ENCODE assay signal across 1 cellular context in genomic region chr15:31365655-31366127, GRCh38.
TF ChIP-seq lines count a peak whose summit lies in the region.

No MANE protein-coding gene starts in this region.

TF ChIP-seq in K562, 482 proteins besides CTCF, POLR2A, EP300 and RAD21 (continued from another document and continues in another):
- TF ChIP-seq CHD7 (IDR thresholded peaks at IDR 0.05; ENCODE audit: low read depth, low read length), result no peak
- no peak for TF ChIP-seq ATF4 (CRISPR knock-in tag; IDR thresholded peaks at IDR 0.05)
- TF ChIP-seq UBTF (IDR thresholded peaks at IDR 0.05; ENCODE audit: borderline replicate concordance in 1 of 2, low read depth in 2 of 2, low read length in 2 of 2), result no peak
- peak; percentile 57; the same call in 1 of the 2 replicates for TF ChIP-seq TOE1 (IDR thresholded peaks at IDR 0.05; ENCODE audit: borderline replicate concordance)
- no peak for TF ChIP-seq TOE1 (CRISPR knock-in tag; IDR thresholded peaks at IDR 0.05; ENCODE audit: borderline replicate concordance, low read depth)
- peak; percentile 77 to 84 for TF ChIP-seq E2F6 (IDR thresholded peaks at IDR 0.05; ENCODE audit: borderline replicate concordance in 1 of 2, extremely low read depth in 1 of 2, insufficient read depth in 1 of 2, insufficient read length in 1 of 2, low read depth in 1 of 2, low read length in 1 of 2, poor library complexity in 1 of 2, severe bottlenecking in 1 of 2)
- no peak for TF ChIP-seq ZFP36 (IDR thresholded peaks at IDR 0.05; ENCODE audit: low read depth, low read length, partially characterized antibody)
- TF ChIP-seq NUFIP1 (IDR thresholded peaks at IDR 0.05; ENCODE audit: partially characterized antibody), result no peak
- TF ChIP-seq HNRNPLL (IDR thresholded peaks at IDR 0.05; ENCODE audit: low read depth, low read length, poor library complexity, severe bottlenecking), result no peak
- no peak for TF ChIP-seq CBX8 (IDR thresholded peaks at IDR 0.05; ENCODE audit: borderline replicate concordance, extremely low read depth, low read depth, low read length, poor library complexity, severe bottlenecking)
- TF ChIP-seq ATF7 (IDR thresholded peaks at IDR 0.05), result peak; percentile 67; the same call in 1 of the 2 replicates
- TF ChIP-seq ZNF197 (CRISPR knock-in tag; IDR thresholded peaks at IDR 0.05; ENCODE audit: low read depth), result no peak
- no peak for TF ChIP-seq ZNF41 (CRISPR knock-in tag; conservative IDR thresholded peaks at IDR 0.05)
- no peak for TF ChIP-seq NCOA6 (IDR thresholded peaks at IDR 0.05)
- no peak for TF ChIP-seq E2F8 (IDR thresholded peaks at IDR 0.05; ENCODE audit: low read depth, partially characterized antibody)
- TF ChIP-seq POLR2AphosphoS2 (IDR thresholded peaks at IDR 0.05; ENCODE audit: low read length), result no peak
- TF ChIP-seq ILF3 (IDR thresholded peaks at IDR 0.05; ENCODE audit: borderline replicate concordance), result no peak
- no peak for TF ChIP-seq PTBP1 (IDR thresholded peaks at IDR 0.05; ENCODE audit: low read depth, low read length)
- peak; percentile 94 for TF ChIP-seq MYC (IDR thresholded peaks at IDR 0.05; ENCODE audit: low read depth, low read length)
- no peak for TF ChIP-seq MYC (CRISPR knock-in tag; IDR thresholded peaks at IDR 0.05; ENCODE audit: borderline replicate concordance, low read depth)
- no peak for TF ChIP-seq ZNF584 (CRISPR knock-in tag; IDR thresholded peaks at IDR 0.05; ENCODE audit: low read depth)
- TF ChIP-seq THRAP3 (IDR thresholded peaks at IDR 0.05; ENCODE audit: borderline replicate concordance), result no peak
- TF ChIP-seq ZNF253 (CRISPR knock-in tag; conservative IDR thresholded peaks at IDR 0.05), result no peak
- no peak for TF ChIP-seq ZNF764 (CRISPR knock-in tag; IDR thresholded peaks at IDR 0.05; ENCODE audit: low read depth)
- no peak for TF ChIP-seq PHTF2 (CRISPR knock-in tag; IDR thresholded peaks at IDR 0.05)
- TF ChIP-seq AFF4 (CRISPR knock-in tag; IDR thresholded peaks at IDR 0.05), result no peak
- TF ChIP-seq CHCHD3 (CRISPR knock-in tag; IDR thresholded peaks at IDR 0.05), result no peak
- TF ChIP-seq SNAPC5 (CRISPR knock-in tag; IDR thresholded peaks at IDR 0.05), result no peak
- TF ChIP-seq EGR1 (conservative IDR thresholded peaks at IDR 0.05), result no peak
- no peak for TF ChIP-seq ZNF561 (CRISPR knock-in tag; conservative IDR thresholded peaks at IDR 0.05)
- no peak for TF ChIP-seq PBX2 (CRISPR knock-in tag; IDR thresholded peaks at IDR 0.05; ENCODE audit: low read depth)
- no peak for TF ChIP-seq PBX2 (tag; conservative IDR thresholded peaks at IDR 0.05; ENCODE audit: low read depth)
